Comparison of ENCODE assay signal across 8 cellular contexts in the genomic region with DNA sequence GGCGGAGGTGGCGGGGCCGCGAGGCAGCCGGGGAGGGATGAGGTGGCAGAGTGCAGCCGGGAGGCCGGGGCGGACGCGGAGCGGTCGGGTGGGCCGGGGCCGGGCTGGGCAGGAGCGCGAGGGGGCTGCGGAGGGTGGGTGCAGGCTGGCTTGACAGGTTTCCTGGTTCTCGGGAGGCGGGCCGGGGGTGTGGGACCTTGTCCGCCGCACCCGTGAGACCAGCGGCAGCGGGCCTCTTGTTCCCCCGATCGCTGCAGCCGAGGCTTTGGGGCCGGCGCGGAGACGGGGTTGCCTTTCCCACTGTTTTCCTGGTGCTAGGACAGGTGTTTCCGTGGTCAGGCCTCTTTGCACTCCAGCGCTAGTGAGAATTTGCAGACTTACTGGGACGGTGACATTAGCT. TPM values are rescaled to one million over a fixed set of nuclear protein-coding genes. Genes with fewer than 3 reads are reported as not detected.
DNase-seq lines count a peak whose midpoint lies in the region; ATAC-seq and TF ChIP-seq lines count a peak whose summit lies in the region.
"Not testable (repeated sequence)": the region's sequence is repeated elsewhere in the genome, so short reads cannot be mapped to it uniquely, and the experiment has no call there.

No MANE protein-coding gene starts in this region.

- TF ChIP-seq CTCF in activated CD8-positive, alpha-beta T cell treated with anti-CD3 and anti-CD28 coated beads for 36 hours (IDR thresholded peaks at IDR 0.05) = not testable (repeated sequence)

- peak overlapping the region; percentile 73 for H3K9ac ChIP-seq in skeletal muscle satellite cell (ENCODE audit: low read depth, low read length)

- peak overlapping the region; percentile 83 for H3K4me3 ChIP-seq in skeletal muscle satellite cell (ENCODE audit: low read length)

- POLR2A ChIA-PET in activated CD8-positive, alpha-beta T cell treated with anti-CD3 and anti-CD28 coated beads for 36 hours (lab: Charles Lee) = not testable (repeated sequence)

- not testable (repeated sequence) for H3K9me3 Mint-ChIP-seq in activated CD8-positive, alpha-beta T cell treated with anti-CD3 and anti-CD28 coated beads for 36 hours

- H3K36me3 ChIP-seq in skeletal muscle satellite cell (ENCODE audit: insufficient read depth, low read length) = not testable (repeated sequence)

- peak overlapping the region; percentile 91 for H3K4me2 ChIP-seq in skeletal muscle satellite cell (ENCODE audit: low read length)

- not testable (repeated sequence) for H3K4me1 ChIP-seq in skeletal muscle satellite cell (ENCODE audit: control insufficient read depth, insufficient read depth, low read length)

- intact Hi-C loops in activated CD8-positive, alpha-beta T cell treated with anti-CD3 and anti-CD28 coated beads for 36 hours (cut with micrococcal nuclease); left colon (cut with DNase I, micrococcal nuclease): not testable (repeated sequence)

- H3K4me3 Mint-ChIP-seq in activated CD8-positive, alpha-beta T cell treated with anti-CD3 and anti-CD28 coated beads for 36 hours = peak overlapping the region; percentile 79

- not testable (repeated sequence) for H3K36me3 Mint-ChIP-seq in activated CD8-positive, alpha-beta T cell treated with anti-CD3 and anti-CD28 coated beads for 36 hours (ENCODE audit: low read depth)

- H3K27me3 Mint-ChIP-seq in activated CD8-positive, alpha-beta T cell treated with anti-CD3 and anti-CD28 coated beads for 36 hours = not testable (repeated sequence)

- DNase-seq in AG20443 (ENCODE audit: low spot score) (peak; percentile 16), NCI-H526 treated with DMSO at 0.1 percent for 48 hours (lab: John Stamatoyannopoulos, UW) (peak; percentile 37), ecto neural progenitor cell (ENCODE audit: low spot score) (peak; percentile 70), left colon (peak; percentile 36 to 60)
- DNase-seq in activated CD8-positive, alpha-beta T cell treated with anti-CD3 and anti-CD28 coated beads for 36 hours = peak; percentile 33

- H3K27ac Mint-ChIP-seq in activated CD8-positive, alpha-beta T cell treated with anti-CD3 and anti-CD28 coated beads for 36 hours = peak overlapping the region; percentile 71

- not testable (repeated sequence) for H3K9me3 ChIP-seq in skeletal muscle satellite cell (replicated peaks; ENCODE audit: low read length)

- peaks cover 12% of the 10 kb centered on the region for H3K4me1 Mint-ChIP-seq in activated CD8-positive, alpha-beta T cell treated with anti-CD3 and anti-CD28 coated beads for 36 hours (ENCODE audit: low read depth)

- H3K27me3 ChIP-seq in skeletal muscle satellite cell (ENCODE audit: control insufficient read depth, insufficient read depth, low read length) = not testable (repeated sequence)

- peak; percentile 7 for ATAC-seq in GM19328 (IDR thresholded peaks at IDR 0.05; ENCODE audit: unreplicated experiment)
- ATAC-seq in HG03159 (IDR thresholded peaks at IDR 0.05; ENCODE audit: unreplicated experiment) = peak; percentile 13
- ATAC-seq in activated CD8-positive, alpha-beta T cell treated with anti-CD3 and anti-CD28 coated beads for 36 hours = peak; percentile 3
- ATAC-seq in left colon = peak; percentile 46

- CTCF ChIA-PET in activated CD8-positive, alpha-beta T cell treated with anti-CD3 and anti-CD28 coated beads for 36 hours (lab: Charles Lee) = interaction anchor here (1.7 kb wide), 1 partner anchor 32 kb away, joined by 4 read pairs; a partner anchor contains a TSS

RNA-seq across cellular contexts. Expression of a gene that starts 32.3 kb away (rescaled TPM):
- 10 to 100 TPM in 1 of 2 experiments, 1 to 10 TPM in 1; 9.9 to 10.7 TPM for total RNA-seq in activated CD8-positive, alpha-beta T cell treated with anti-CD3 and anti-CD28 coated beads for 36 hours
- 1 to 10 TPM; 5.6 to 7.4 TPM for total RNA-seq in left colon
- 7.9 and 8.1 TPM in 2 replicates for total RNA-seq in skeletal muscle satellite cell (2012; rRNA removed)

RNA-seq across cellular contexts. Expression of a gene that starts 47.9 kb away (rescaled TPM):
- 1 to 10 TPM; 4.2 to 5.8 TPM for total RNA-seq in activated CD8-positive, alpha-beta T cell treated with anti-CD3 and anti-CD28 coated beads for 36 hours
- 1 to 10 TPM; 3.3 to 3.4 TPM for total RNA-seq in left colon
- 2.4 and 4.1 TPM in 2 replicates for total RNA-seq in skeletal muscle satellite cell (2012; rRNA removed)

Comparison
In these comparisons a context has a peak if more than half of its experiments do, and no peak if none do; other contexts are left out.
1. Peak in every context shown above with its lines: DNase-seq, ATAC-seq and H3K4me3 ChIP-seq.
2. DNase-seq: peak in every context shown above with its lines; median percentile 70 in ecto neural progenitor cell; 48 in left colon; 37 in NCI-H526 treated with DMSO at 0.1 percent for 48 hours; 33 in activated CD8-positive, alpha-beta T cell treated with anti-CD3 and anti-CD28 coated beads for 36 hours; 16 in AG20443.